In the genomic region with DNA sequence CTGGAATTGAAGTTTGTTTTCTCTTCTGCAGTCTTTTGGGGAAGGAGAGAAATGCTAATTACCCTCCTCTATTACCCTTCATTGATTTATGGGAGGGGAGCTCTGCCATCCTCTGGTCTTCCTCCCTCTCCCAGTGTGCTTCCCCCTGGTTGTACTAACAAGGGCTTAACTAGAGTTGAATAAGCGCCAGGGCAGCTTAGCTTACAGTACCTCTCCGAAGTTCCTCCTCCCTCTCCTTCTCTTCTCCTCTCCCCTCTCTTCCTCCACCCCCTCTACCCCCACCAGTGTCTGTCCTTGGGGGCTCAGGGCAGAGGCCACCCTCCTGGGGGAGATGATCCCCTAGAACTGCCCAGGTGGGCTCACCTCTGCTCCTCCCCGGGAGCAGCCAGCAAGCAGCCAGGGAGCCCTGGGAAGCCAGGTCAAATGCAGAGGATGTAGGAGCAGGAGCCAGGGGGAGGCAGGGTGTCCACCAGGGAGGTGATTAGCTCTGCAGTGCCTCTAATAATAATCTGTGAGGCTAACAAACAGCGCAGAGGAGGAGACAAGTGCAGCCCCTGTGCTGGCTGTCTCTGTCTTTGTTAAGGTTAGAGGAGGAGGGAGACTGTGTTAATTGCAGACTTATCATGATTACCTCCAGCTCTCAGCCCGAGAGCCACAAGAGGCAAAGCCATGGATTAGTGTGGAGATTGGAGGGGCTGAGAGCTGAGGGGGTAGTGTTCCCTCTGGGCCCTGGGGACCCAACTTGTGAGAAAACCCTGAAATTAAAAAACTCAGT, we compare ENCODE assay signal across 28 cellular contexts.
A peak's percentile ranks its signal among the peaks of the same experiment; 100 is the strongest.
DNase-seq lines count a peak whose midpoint lies in the region; ATAC-seq, FAIRE-seq and TF ChIP-seq lines count a peak whose summit lies in the region.
"Had no signal": no experiment of that assay in that cellular context is flagged by ENCODE, and none has a peak within 500 bp of the region (broad histone marks: within the 10 kb centered on the region; RNA-seq: fewer than 3 reads in every experiment).

No MANE protein-coding gene starts in this region.

- H3K4me1 ChIP-seq in GM23338 (ENCODE audit: insufficient read depth) (no peaks in the 10 kb centered on the region), iPS-15b (ENCODE audit: control insufficient read depth, insufficient read depth, low read length) (peaks cover 3% of the 10 kb centered on the region)
- H3K4me1 ChIP-seq: SJSA1 had no signal

- H3K79me2 ChIP-seq in GM23338 (replicated peaks; ENCODE audit: insufficient read depth) = no peaks in the 10 kb centered on the region

- no peak overlapping the region for H3K4me3 Mint-ChIP-seq in GM23338
- H3K4me3 Mint-ChIP-seq: activated CD4-positive, alpha-beta T cell treated with anti-CD3 and anti-CD28 coated beads, Interleukin-2, amount 10 ng/mL, durations not matched to agents 7 days and 5 days; activated naive CD8-positive, alpha-beta T cell; CD14-positive monocyte; central memory CD8-positive, alpha-beta T cell; mesothelial cell of epicardium; naive thymus-derived CD8-positive, alpha-beta T cell; stimulated activated effector memory CD8-positive, alpha-beta T cell treated with anti-CD3 and anti-CD28 coated beads, Interleukin-12 subunit alpha, Interleukin-12 subunit beta, amount 100 ng/mL, for 72 hours; T-helper 1 cell treated with Interleukin-12 subunit alpha and Interleukin-12 subunit beta and Interleukin-4 antibody, amounts not matched to agents 30 μg/mL and 1 μg/mL, for 36 hours had no signal

- H3K36me3 ChIP-seq in GM23338 (ENCODE audit: insufficient read depth) (no peaks in the 10 kb centered on the region), iPS-15b (ENCODE audit: control insufficient read depth, insufficient read depth, low read length) (no peaks in the 10 kb centered on the region)
- H3K36me3 ChIP-seq: ascending aorta, Peyer's patch, prostate gland, SJSA1, tibial artery had no signal

- peaks cover 6% of the 10 kb centered on the region for H3K27me3 Mint-ChIP-seq in GM23338 (ENCODE audit: insufficient read depth, low read depth, poor library complexity)
- H3K27me3 Mint-ChIP-seq: activated CD4-positive, alpha-beta T cell treated with anti-CD3 and anti-CD28 coated beads, Interleukin-2, amount 10 ng/mL, durations not matched to agents 7 days and 5 days had no signal

- no peaks in the 10 kb centered on the region for H3K9me3 ChIP-seq in iPS-15b (ENCODE audit: control insufficient read depth, insufficient read depth, low read length)
- H3K9me3 ChIP-seq: ascending aorta, Peyer's patch, prostate gland, SJSA1, tibial artery had no signal

- ATAC-seq in GM23338 (peak; percentile 70), GM19455 (IDR thresholded peaks at IDR 0.05; ENCODE audit: unreplicated experiment) (no peak), HG03196 (IDR thresholded peaks at IDR 0.05; ENCODE audit: unreplicated experiment) (no peak)
- ATAC-seq: left lobe of liver; naive thymus-derived CD8-positive, alpha-beta T cell had no signal

- no peak overlapping the region for H3K4me2 ChIP-seq in GM23338

- no peak for TF ChIP-seq POLR2A in GM12891 (IDR thresholded peaks at IDR 0.05; ENCODE audit: low read depth, low read length)

- H3K9ac ChIP-seq in iPS-15b (ENCODE audit: low read depth, low read length) = peak overlapping the region; percentile 13

- H4K20me1 ChIP-seq in GM23338 (replicated peaks; ENCODE audit: insufficient read depth) = no peaks in the 10 kb centered on the region

- H2AFZ ChIP-seq in GM23338 = peak overlapping the region; percentile 66

- H3K9me2 ChIP-seq in GM23338 (ENCODE audit: insufficient read depth) = no peaks in the 10 kb centered on the region

- no peak for FAIRE-seq in GM12891 (lab: Jason Lieb, UNC)

- H3K4me1 Mint-ChIP-seq in GM23338 = peaks cover 19% of the 10 kb centered on the region
- H3K4me1 Mint-ChIP-seq: activated CD4-positive, alpha-beta T cell treated with anti-CD3 and anti-CD28 coated beads, Interleukin-2, amount 10 ng/mL, durations not matched to agents 7 days and 5 days; central memory CD8-positive, alpha-beta T cell; naive thymus-derived CD8-positive, alpha-beta T cell; stimulated activated effector memory CD8-positive, alpha-beta T cell treated with anti-CD3 and anti-CD28 coated beads, Interleukin-12 subunit alpha, Interleukin-12 subunit beta, amount 100 ng/mL, for 72 hours had no signal

- no peak for TF ChIP-seq CTCF in GM23338 (conservative IDR thresholded peaks at IDR 0.05; ENCODE audit: low read depth in 2 of 2)

- no peaks in the 10 kb centered on the region for H3K36me3 Mint-ChIP-seq in GM23338 (ENCODE audit: low read depth)
- H3K36me3 Mint-ChIP-seq: activated naive CD8-positive, alpha-beta T cell; CD14-positive monocyte; mesothelial cell of epicardium; naive thymus-derived CD8-positive, alpha-beta T cell; stimulated activated effector memory CD8-positive, alpha-beta T cell treated with anti-CD3 and anti-CD28 coated beads, Interleukin-12 subunit alpha, Interleukin-12 subunit beta, amount 100 ng/mL, for 72 hours had no signal

- no peaks in the 10 kb centered on the region; the same call in 2 of the 3 replicates for H3K9me3 Mint-ChIP-seq in GM23338
- H3K9me3 Mint-ChIP-seq: activated CD4-positive, alpha-beta T cell treated with anti-CD3 and anti-CD28 coated beads, Interleukin-2, amount 10 ng/mL, durations not matched to agents 7 days and 5 days; CD14-positive monocyte; central memory CD8-positive, alpha-beta T cell; stimulated activated effector memory CD8-positive, alpha-beta T cell treated with anti-CD3 and anti-CD28 coated beads, Interleukin-12 subunit alpha, Interleukin-12 subunit beta, amount 100 ng/mL, for 72 hours; T-helper 1 cell treated with Interleukin-12 subunit alpha and Interleukin-12 subunit beta and Interleukin-4 antibody, amounts not matched to agents 30 μg/mL and 1 μg/mL, for 36 hours had no signal

- H3K27ac ChIP-seq in GM23338 (ENCODE audit: low read depth) = no peak overlapping the region
- H3K27ac ChIP-seq: dorsolateral prefrontal cortex, epithelial cell of prostate, Peyer's patch, prostate gland, SJSA1, tibial artery had no signal

- no peak overlapping the region for H3K4me3 ChIP-seq in GM23338
- H3K4me3 ChIP-seq in iPS-15b (ENCODE audit: low read depth, low read length) = no peak overlapping the region
- H3K4me3 ChIP-seq: ascending aorta, dorsolateral prefrontal cortex, Peyer's patch, prostate gland, SJSA1, tibial artery had no signal

- H3K27me3 ChIP-seq in GM23338 (ENCODE audit: insufficient read depth) = no peaks in the 10 kb centered on the region
- no peaks in the 10 kb centered on the region for H3K27me3 ChIP-seq in iPS-15b (ENCODE audit: control insufficient read depth, insufficient read depth, low read length)
- H3K27me3 ChIP-seq: ascending aorta, Peyer's patch, SJSA1 had no signal

- peak; percentile 78 for DNase-seq in COR-L47 (lab: John Stamatoyannopoulos, UW)
- no peak for DNase-seq in GM23338 (ENCODE audit: low spot score)
- peak; percentile 40 for DNase-seq in NCI-H446 treated with DMSO at 0.1 percent for 48 hours (lab: John Stamatoyannopoulos, UW)
- no peak for DNase-seq in GM12891 (ENCODE audit: insufficient read length, low spot score)
- DNase-seq in HUDEP-2 (lab: John Stamatoyannopoulos, UW; ENCODE audit: unreplicated experiment in 76 of 76) = no peak
- DNase-seq: activated CD4-positive, alpha-beta T cell treated with anti-CD3 and anti-CD28 coated beads, Interleukin-2, amount 10 ng/mL, durations not matched to agents 7 days and 5 days; DMS153; dorsolateral prefrontal cortex; naive thymus-derived CD8-positive, alpha-beta T cell; NCI-H1048; NCI-H2171 treated with DMSO at 0.1 percent for 48 hours; Peyer's patch; stimulated activated CD4-positive, alpha-beta T cell treated with anti-CD3 and anti-CD28 coated beads, Interleukin-1b, Interleukin-23, amount 100 ng/mL, for 48 hours; tibial artery had no signal

- H3F3A ChIP-seq in GM23338 (replicated peaks; ENCODE audit: low read depth) = no peaks in the 10 kb centered on the region

- no peak overlapping the region for H3K27ac Mint-ChIP-seq in GM23338
- H3K27ac Mint-ChIP-seq: activated CD4-positive, alpha-beta T cell treated with anti-CD3 and anti-CD28 coated beads, Interleukin-2, amount 10 ng/mL, durations not matched to agents 7 days and 5 days; activated naive CD8-positive, alpha-beta T cell; stimulated activated effector memory CD8-positive, alpha-beta T cell treated with anti-CD3 and anti-CD28 coated beads, Interleukin-12 subunit alpha, Interleukin-12 subunit beta, amount 100 ng/mL, for 72 hours; T-helper 1 cell treated with Interleukin-12 subunit alpha and Interleukin-12 subunit beta and Interleukin-4 antibody, amounts not matched to agents 30 μg/mL and 1 μg/mL, for 36 hours had no signal

TF ChIP-seq in GM23338, 12 proteins besides CTCF, POLR2A, EP300 and RAD21:
- TF ChIP-seq, protein P1, sequence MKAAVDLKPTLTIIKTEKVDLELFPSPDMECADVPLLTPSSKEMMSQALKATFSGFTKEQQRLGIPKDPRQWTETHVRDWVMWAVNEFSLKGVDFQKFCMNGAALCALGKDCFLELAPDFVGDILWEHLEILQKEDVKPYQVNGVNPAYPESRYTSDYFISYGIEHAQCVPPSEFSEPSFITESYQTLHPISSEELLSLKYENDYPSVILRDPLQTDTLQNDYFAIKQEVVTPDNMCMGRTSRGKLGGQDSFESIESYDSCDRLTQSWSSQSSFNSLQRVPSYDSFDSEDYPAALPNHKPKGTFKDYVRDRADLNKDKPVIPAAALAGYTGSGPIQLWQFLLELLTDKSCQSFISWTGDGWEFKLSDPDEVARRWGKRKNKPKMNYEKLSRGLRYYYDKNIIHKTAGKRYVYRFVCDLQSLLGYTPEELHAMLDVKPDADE (IDR thresholded peaks at IDR 0.05) = no peak

TF ChIP-seq in GM12891, 5 proteins besides CTCF, POLR2A, EP300 and RAD21:
- no peak for TF ChIP-seq POLR2AphosphoS5 (IDR thresholded peaks at IDR 0.05; ENCODE audit: low read depth, low read length)
- no peak for TF ChIP-seq TAF1 (IDR thresholded peaks at IDR 0.05; ENCODE audit: low read depth, low read length)

Comparison
In these comparisons a context has a peak if more than half of its experiments do, and no peak if none do; other contexts are left out.
1. DNase-seq: peak in COR-L47 (single experiment) and NCI-H446 treated with DMSO at 0.1 percent for 48 hours (single experiment); none in GM23338 (single experiment), GM12891 (single experiment) and HUDEP-2 (0 of 76).